Comparison of ENCODE assay signal across 1 cellular context in genomic region chr3:141311496-141312358, GRCh38.
TF ChIP-seq lines count a peak whose summit lies in the region.

No MANE protein-coding gene starts in this region.

TF ChIP-seq in HepG2, 621 proteins besides CTCF, POLR2A, EP300 and RAD21 (continued from another document and continues in another):
- TF ChIP-seq DMTF1 (CRISPR knock-in tag; IDR thresholded peaks at IDR 0.05) = 0 out of 2 replicates have a peak, but pooled peaks have one; percentile 27
- TF ChIP-seq ZNF20 (CRISPR knock-in tag; IDR thresholded peaks at IDR 0.05) = no peak
- no peak for TF ChIP-seq ZSCAN30 (CRISPR knock-in tag; IDR thresholded peaks at IDR 0.05)
- peak; percentile 78; the same call in 1 of the 2 replicates for TF ChIP-seq BORCS8-MEF2B (CRISPR knock-in tag; IDR thresholded peaks at IDR 0.05)
- TF ChIP-seq ZNF513 (CRISPR knock-in tag; conservative IDR thresholded peaks at IDR 0.05) = 0 out of 2 replicates have a peak, but pooled peaks have one; percentile 68
- no peak; the same call in 1 of the 2 replicates for TF ChIP-seq ESRRA (CRISPR knock-in tag; IDR thresholded peaks at IDR 0.05; ENCODE audit: low read depth)
- peak; percentile 68; the same call in 1 of the 2 replicates for TF ChIP-seq ZNF251 (CRISPR knock-in tag; IDR thresholded peaks at IDR 0.05)
- TF ChIP-seq CSRNP1 (CRISPR knock-in tag; IDR thresholded peaks at IDR 0.05) = peak; percentile 88
- 0 out of 2 replicates have a peak, but pooled peaks have one; percentile 25 for TF ChIP-seq ATAD3A (CRISPR knock-in tag; IDR thresholded peaks at IDR 0.05)
- TF ChIP-seq GATAD1 (CRISPR knock-in tag; IDR thresholded peaks at IDR 0.05) = peak; percentile 96
- peak; percentile 17; the same call in 1 of the 2 replicates for TF ChIP-seq ZBTB7A (CRISPR knock-in tag; IDR thresholded peaks at IDR 0.05)
- peak; percentile 76 for TF ChIP-seq ATF1 (CRISPR knock-in tag; IDR thresholded peaks at IDR 0.05)
- TF ChIP-seq PRDM10 (CRISPR knock-in tag; IDR thresholded peaks at IDR 0.05; ENCODE audit: low read depth) = no peak
- TF ChIP-seq ZSCAN9 (CRISPR knock-in tag; IDR thresholded peaks at IDR 0.05; ENCODE audit: borderline replicate concordance) = peak; percentile 84
- peak; percentile 69 for TF ChIP-seq ZBTB25 (CRISPR knock-in tag; IDR thresholded peaks at IDR 0.05)
- peak; percentile 57 for TF ChIP-seq NCOA2 (CRISPR knock-in tag; IDR thresholded peaks at IDR 0.05)
- peak; percentile 19; the same call in 1 of the 2 replicates for TF ChIP-seq ZNF12 (CRISPR knock-in tag; IDR thresholded peaks at IDR 0.05)
- 0 out of 2 replicates have a peak, but pooled peaks have one; percentile 38 for TF ChIP-seq PRDM15 (CRISPR knock-in tag; IDR thresholded peaks at IDR 0.05)
- TF ChIP-seq ZBTB1 (CRISPR knock-in tag; IDR thresholded peaks at IDR 0.05; ENCODE audit: borderline replicate concordance) = no peak; the same call in 1 of the 2 replicates
- TF ChIP-seq ZSCAN29 (CRISPR knock-in tag; conservative IDR thresholded peaks at IDR 0.05) = peak; percentile 82
- peak; percentile 65 for TF ChIP-seq HNRNPLL (IDR thresholded peaks at IDR 0.05; ENCODE audit: low read depth, low read length, poor library complexity, severe bottlenecking)
- TF ChIP-seq ZNF790 (CRISPR knock-in tag; IDR thresholded peaks at IDR 0.05; ENCODE audit: borderline replicate concordance) = no peak
- 0 out of 2 replicates have a peak, but pooled peaks have one; percentile 51 for TF ChIP-seq SIN3A (IDR thresholded peaks at IDR 0.05; ENCODE audit: borderline replicate concordance, low read depth, low read length)
- TF ChIP-seq ZSCAN12 (CRISPR knock-in tag; IDR thresholded peaks at IDR 0.05) = no peak
- TF ChIP-seq MTA3 (CRISPR knock-in tag; IDR thresholded peaks at IDR 0.05) = no peak
- peak; percentile 86 for TF ChIP-seq ZNF510 (CRISPR knock-in tag; IDR thresholded peaks at IDR 0.05; ENCODE audit: low read depth)
- TF ChIP-seq GFI1 (CRISPR knock-in tag; IDR thresholded peaks at IDR 0.05; ENCODE audit: borderline replicate concordance) = no peak
- TF ChIP-seq PCBP2 (optimal IDR thresholded peaks at IDR 0.05; ENCODE audit: low read depth, low read length, poor library complexity, severe bottlenecking) = no peak
- no peak; the same call in 1 of the 2 replicates for TF ChIP-seq ZBED4 (CRISPR knock-in tag; IDR thresholded peaks at IDR 0.05; ENCODE audit: borderline replicate concordance)
- peak; percentile 68 for TF ChIP-seq FOXP4 (CRISPR knock-in tag; IDR thresholded peaks at IDR 0.05)
- TF ChIP-seq ZBTB38 (CRISPR knock-in tag; IDR thresholded peaks at IDR 0.05) = peak; percentile 98
- TF ChIP-seq PAX8 (CRISPR knock-in tag; IDR thresholded peaks at IDR 0.05; ENCODE audit: borderline replicate concordance) = 0 out of 2 replicates have a peak, but pooled peaks have one; percentile 18
- TF ChIP-seq NAIF1 (CRISPR knock-in tag; IDR thresholded peaks at IDR 0.05; ENCODE audit: borderline replicate concordance) = no peak
- peak; percentile 82 for TF ChIP-seq TAF1 (CRISPR knock-in tag; IDR thresholded peaks at IDR 0.05)
- no peak for TF ChIP-seq ZBTB37 (CRISPR knock-in tag; IDR thresholded peaks at IDR 0.05)
